Comparison of ENCODE assay signal across 1 cellular context in the genomic region with DNA sequence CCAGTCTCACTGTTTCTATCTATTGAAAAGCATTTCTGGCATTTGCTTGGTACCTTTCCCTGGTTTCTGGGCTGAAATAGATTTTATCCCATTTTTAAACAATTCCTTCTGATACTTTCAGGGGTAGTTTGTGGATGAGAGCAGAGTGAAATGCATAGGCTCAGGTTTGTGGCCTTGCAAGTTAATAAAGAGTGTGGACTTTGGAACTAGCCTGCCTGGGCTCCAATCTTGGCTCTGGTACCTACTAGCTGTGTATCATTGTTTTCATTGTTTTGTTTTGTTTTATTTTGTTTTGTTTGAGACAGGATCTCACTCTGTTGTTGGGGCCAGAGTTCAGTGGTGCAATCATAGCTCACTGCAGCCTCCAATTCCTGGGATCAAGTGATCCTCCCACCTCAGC.
TF ChIP-seq lines count a peak whose summit lies in the region.

No MANE protein-coding gene starts in this region.

TF ChIP-seq in HepG2, 621 proteins besides CTCF, POLR2A, EP300 and RAD21 (continued from another document):
- TF ChIP-seq, protein P1, sequence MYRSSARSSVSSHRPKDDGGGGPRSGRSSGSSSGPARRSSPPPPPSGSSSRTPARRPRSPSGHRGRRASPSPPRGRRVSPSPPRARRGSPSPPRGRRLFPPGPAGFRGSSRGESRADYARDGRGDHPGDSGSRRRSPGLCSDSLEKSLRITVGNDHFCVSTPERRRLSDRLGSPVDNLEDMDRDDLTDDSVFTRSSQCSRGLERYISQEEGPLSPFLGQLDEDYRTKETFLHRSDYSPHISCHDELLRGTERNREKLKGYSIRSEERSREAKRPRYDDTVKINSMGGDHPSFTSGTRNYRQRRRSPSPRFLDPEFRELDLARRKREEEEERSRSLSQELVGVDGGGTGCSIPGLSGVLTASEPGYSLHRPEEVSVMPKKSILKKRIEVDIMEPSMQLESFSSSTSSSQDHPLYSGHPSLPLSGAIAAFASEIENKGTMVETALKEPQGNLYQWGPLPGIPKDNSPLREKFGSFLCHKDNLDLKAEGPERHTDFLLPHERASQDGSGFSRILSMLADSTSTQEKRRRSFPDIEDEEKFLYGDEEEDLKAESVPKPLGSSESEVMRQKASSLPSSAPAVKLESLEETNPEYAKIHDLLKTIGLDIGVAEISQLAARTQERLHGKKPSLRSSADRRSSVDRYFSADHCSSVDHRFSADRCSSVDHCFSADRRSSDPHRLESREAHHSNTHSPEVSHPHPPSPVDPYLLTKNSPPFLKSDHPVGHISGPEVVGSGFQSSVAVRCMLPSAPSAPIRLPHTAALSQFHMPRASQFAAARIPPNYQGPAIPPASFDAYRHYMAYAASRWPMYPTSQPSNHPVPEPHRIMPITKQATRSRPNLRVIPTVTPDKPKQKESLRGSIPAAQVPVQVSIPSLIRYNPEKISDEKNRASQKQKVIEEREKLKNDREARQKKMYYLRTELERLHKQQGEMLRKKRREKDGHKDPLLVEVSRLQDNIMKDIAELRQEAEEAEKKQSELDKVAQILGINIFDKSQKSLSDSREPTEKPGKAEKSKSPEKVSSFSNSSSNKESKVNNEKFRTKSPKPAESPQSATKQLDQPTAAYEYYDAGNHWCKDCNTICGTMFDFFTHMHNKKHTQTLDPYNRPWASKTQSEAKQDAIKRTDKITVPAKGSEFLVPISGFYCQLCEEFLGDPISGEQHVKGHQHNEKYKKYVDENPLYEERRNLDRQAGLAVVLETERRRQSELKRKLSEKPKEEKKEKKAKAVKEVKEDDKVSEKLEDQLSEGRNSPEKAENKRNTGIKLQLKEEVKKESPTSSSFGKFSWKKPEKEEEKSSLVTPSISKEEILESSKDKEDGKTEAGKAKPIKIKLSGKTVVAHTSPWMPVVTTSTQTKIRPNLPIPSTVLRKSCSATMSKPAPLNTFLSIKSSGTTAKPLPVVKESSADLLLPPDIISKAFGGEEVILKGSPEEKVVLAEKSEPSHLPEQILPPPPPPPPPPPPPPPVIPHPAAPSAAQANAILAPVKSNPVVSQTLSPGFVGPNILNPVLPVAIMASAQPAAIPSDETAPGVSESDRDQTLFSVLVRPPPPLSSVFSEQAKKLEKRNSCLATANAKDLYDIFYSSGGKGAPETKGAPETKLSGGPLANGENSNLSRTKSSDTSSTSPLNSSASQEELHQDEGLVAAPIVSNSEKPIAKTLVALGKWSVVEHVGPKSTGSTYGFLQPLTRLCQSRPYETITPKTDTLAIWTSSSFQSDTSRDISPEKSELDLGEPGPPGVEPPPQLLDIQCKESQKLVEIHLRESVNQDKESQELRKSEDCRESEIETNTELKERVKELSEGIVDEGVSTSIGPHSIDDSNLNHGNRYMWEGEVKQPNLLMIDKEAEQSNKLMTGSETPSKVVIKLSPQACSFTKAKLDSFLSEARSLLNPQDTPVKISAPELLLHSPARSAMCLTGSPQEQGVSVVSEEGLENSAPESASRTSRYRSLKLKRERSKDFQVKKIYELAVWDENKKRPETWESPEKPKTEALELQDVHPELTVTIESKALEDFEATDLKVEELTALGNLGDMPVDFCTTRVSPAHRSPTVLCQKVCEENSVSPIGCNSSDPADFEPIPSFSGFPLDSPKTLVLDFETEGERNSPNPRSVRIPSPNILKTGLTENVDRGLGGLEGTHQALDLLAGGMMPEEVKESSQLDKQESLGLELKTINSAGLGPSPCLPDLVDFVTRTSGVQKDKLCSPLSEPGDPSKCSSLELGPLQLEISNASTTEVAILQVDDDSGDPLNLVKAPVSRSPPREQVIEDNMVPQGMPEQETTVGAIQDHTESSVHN (CRISPR knock-in tag; IDR thresholded peaks at IDR 0.05): no peak
